In genomic region chr15:73936181-73936580, GRCh38 we compare ENCODE assay signal across 8 cellular contexts. TPM values are rescaled to one million over a fixed set of nuclear protein-coding genes. Genes with fewer than 3 reads are reported as not detected.
DNase-seq lines count a peak whose midpoint lies in the region; ATAC-seq and TF ChIP-seq lines count a peak whose summit lies in the region.
"Had no signal": no experiment of that assay in that cellular context is flagged by ENCODE, and none has a peak within 500 bp of the region (broad histone marks: within the 10 kb centered on the region; RNA-seq: fewer than 3 reads in every experiment).

No MANE protein-coding gene starts in this region.

- no peak overlapping the region for H3K27ac ChIP-seq in MM.1S (ENCODE audit: low read length)

- no peak overlapping the region for H2AFZ ChIP-seq in MM.1S (ENCODE audit: low read length)

- ATAC-seq in left cardiac atrium (peak; percentile 6 to 39), sciatic nerve (peak; percentile 75)

- H3K4me1 ChIP-seq in MM.1S (ENCODE audit: low read length), result no peaks in the 10 kb centered on the region

- H3K79me2 ChIP-seq in MM.1S (ENCODE audit: low read length), result no peaks in the 10 kb centered on the region

- H3K9ac ChIP-seq in MM.1S (ENCODE audit: low read length), result no peak overlapping the region

- no peaks in the 10 kb centered on the region for H4K20me1 ChIP-seq in MM.1S (ENCODE audit: insufficient read depth, low read length)

- intact Hi-C loops in left cardiac atrium (cut with DNase I), result no loop called here
- intact Hi-C loops in sciatic nerve (cut with DNase I), result no loop called here

- H3K36me3 ChIP-seq in MM.1S (replicated peaks; ENCODE audit: insufficient read depth, low read length), result no peaks in the 10 kb centered on the region

- no peak overlapping the region for H3K4me3 ChIP-seq in WI38 (ENCODE audit: low read depth, low read length)
- no peak overlapping the region for H3K4me3 ChIP-seq in MM.1S (ENCODE audit: low read length)

- no peaks in the 10 kb centered on the region for H3K9me2 ChIP-seq in MM.1S (replicated peaks; ENCODE audit: insufficient read depth, low read length)

- H3F3A ChIP-seq in MM.1S (ENCODE audit: insufficient read depth, low read length), result no peaks in the 10 kb centered on the region

- H3K4me2 ChIP-seq in MM.1S (ENCODE audit: low read depth, low read length), result no peak overlapping the region

- TF ChIP-seq CTCF in WI38 (IDR thresholded peaks at IDR 0.05; ENCODE audit: low read depth, low read length) (peak; percentile 30; the same call in 1 of the 2 replicates), MM.1S (IDR thresholded peaks at IDR 0.05; ENCODE audit: low read length) (no peak)

- peak; percentile 66 for DNase-seq in HT-29 (ENCODE audit: low spot score)
- DNase-seq in left cardiac atrium, result no peak
- DNase-seq in sciatic nerve (ENCODE audit: low spot score), result no peak
- no peak for DNase-seq in MM.1S
- DNase-seq in activated CD4-positive, alpha-beta T cell treated with anti-CD3 and anti-CD28 coated beads for 1 hour, result no peak
- DNase-seq in stimulated activated CD4-positive, alpha-beta T cell treated with anti-CD3 and anti-CD28 coated beads, Interleukin-1b, Interleukin-23, amount 100 ng/mL, for 48 hours, result no peak
- DNase-seq: naive B cell had no signal

- H3K9me3 ChIP-seq in MM.1S (replicated peaks; ENCODE audit: insufficient read depth, low read length), result no peaks in the 10 kb centered on the region

- H3K27me3 ChIP-seq in MM.1S (replicated peaks; ENCODE audit: insufficient read depth, low read length), result peaks cover 23% of the 10 kb centered on the region; the same call in 1 of the 2 replicates

RNA-seq across cellular contexts. Expression of gene LOXL1, which starts 9.9 kb away (rescaled TPM):
- 20.0 and 26.1 TPM in 2 replicates for total RNA-seq in HT-29 (2014; rRNA removed; shearing (Covaris generic))
- total RNA-seq in left cardiac atrium (10 to 100 TPM; 12.0 to 31.5 TPM), sciatic nerve (16.6 TPM)

RNA-seq across cellular contexts. Expression of gene STOML1, which starts 55.9 kb away (rescaled TPM):
- total RNA-seq in HT-29 (2014; rRNA removed; shearing (Covaris generic)), result 13.3 and 23.5 TPM in 2 replicates
- total RNA-seq in left cardiac atrium, result 10 to 100 TPM; 20.3 to 21.1 TPM
- total RNA-seq in sciatic nerve, result 15.2 TPM

RNA-seq across cellular contexts. Expression of gene PML, which starts 58.3 kb away (rescaled TPM):
- total RNA-seq in HT-29 (2014; rRNA removed; shearing (Covaris generic)), result 36.9 and 47.2 TPM in 2 replicates
- total RNA-seq in left cardiac atrium, result 10 to 100 TPM; 23.4 to 38.7 TPM
- total RNA-seq in sciatic nerve, result 86.6 TPM
